In the genomic region with DNA sequence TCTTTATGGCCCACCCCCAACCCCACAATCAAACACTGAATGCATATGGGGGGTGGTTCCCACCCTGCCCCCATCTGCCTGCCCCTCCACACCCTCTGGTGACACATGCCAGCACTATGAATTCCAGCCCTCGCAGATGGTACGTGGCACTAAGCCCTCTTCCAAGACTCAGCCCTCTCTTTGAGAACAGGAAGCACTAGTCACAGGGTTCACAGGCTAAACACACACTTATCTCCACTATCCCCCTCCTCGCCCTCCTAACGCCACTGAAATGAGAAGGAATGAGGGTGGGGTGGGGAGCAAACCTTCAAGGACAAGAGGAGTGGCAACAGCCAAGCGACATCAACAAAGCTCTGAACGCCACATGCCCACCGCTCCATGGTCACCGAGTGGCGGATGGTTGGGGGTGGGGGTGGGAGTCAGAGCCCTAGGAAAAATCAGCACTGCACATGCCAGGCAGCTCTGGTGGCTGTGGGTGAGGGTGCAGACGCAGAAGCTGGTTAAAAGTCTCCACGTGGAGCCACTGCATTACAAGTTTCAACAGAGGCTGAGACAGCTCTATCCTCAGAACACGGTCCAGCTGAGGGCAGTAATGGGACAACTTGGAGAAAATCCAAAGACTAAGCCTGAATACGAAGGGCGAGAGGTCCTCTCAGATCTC, we compare ENCODE assay signal across 9 cellular contexts. TPM values are rescaled to one million over a fixed set of nuclear protein-coding genes. Genes with fewer than 3 reads are reported as not detected.
DNase-seq lines count a peak whose midpoint lies in the region; ATAC-seq and TF ChIP-seq lines count a peak whose summit lies in the region.
"Had no signal": no experiment of that assay in that cellular context is flagged by ENCODE, and none has a peak within 500 bp of the region (broad histone marks: within the 10 kb centered on the region; RNA-seq: fewer than 3 reads in every experiment).

No MANE protein-coding gene starts in this region.

- CTCF ChIA-PET in activated CD8-positive, alpha-beta memory T cell treated with anti-CD3 and anti-CD28 coated beads, Interleukin-2, amount 10 ng/mL, durations not matched to agents 7 days and 5 days (lab: Charles Lee), result no interaction called here

- TF ChIP-seq CTCF in kidney epithelial cell (IDR thresholded peaks at IDR 0.05; ENCODE audit: insufficient read depth, low read length, poor library complexity, severe bottlenecking) (peak; percentile 18), suprapubic skin (IDR thresholded peaks at IDR 0.05) (no peak)

- no peaks in the 10 kb centered on the region for H3K36me3 ChIP-seq in kidney epithelial cell (ENCODE audit: control insufficient read depth, insufficient read depth, low read length)
- peaks cover 22% of the 10 kb centered on the region for H3K36me3 ChIP-seq in suprapubic skin

- H3K27me3 ChIP-seq in kidney epithelial cell (ENCODE audit: control insufficient read depth, insufficient read depth, low read length), result no peaks in the 10 kb centered on the region
- no peaks in the 10 kb centered on the region for H3K27me3 ChIP-seq in suprapubic skin

- DNase-seq in HT1080 (ENCODE audit: low read depth) (peak; percentile 95), caudate nucleus (lab: John Stamatoyannopoulos, UW) (peak in 48 of 61 donors; percentile 18 to 85 (median 58)), kidney epithelial cell (ENCODE audit: low read depth) (peak; percentile 63), suprapubic skin (ENCODE audit: low spot score in 2 of 2) (no peak), T-helper 1 cell (no peak)
- no peak for DNase-seq in activated CD8-positive, alpha-beta memory T cell treated with anti-CD3 and anti-CD28 coated beads for 24 hours
- no peak for DNase-seq in activated CD8-positive, alpha-beta memory T cell treated with anti-CD3 and anti-CD28 coated beads, Interleukin-2, amount 10 ng/mL, durations not matched to agents 7 days and 5 days
- DNase-seq: stimulated activated CD8-positive, alpha-beta memory T cell treated with anti-CD3 and anti-CD28 coated beads, Interleukin-4, amount 100 ng/mL, for 48 hours had no signal

- H3K4me1 ChIP-seq in suprapubic skin, result peaks cover 61% of the 10 kb centered on the region

- 50% methylated on average over 14 of the region's 14 CpGs for WGBS in suprapubic skin

- no peaks in the 10 kb centered on the region for H3K27me3 Mint-ChIP-seq in activated CD8-positive, alpha-beta memory T cell treated with anti-CD3 and anti-CD28 coated beads, Interleukin-2, amount 10 ng/mL, durations not matched to agents 7 days and 5 days

- no peaks in the 10 kb centered on the region for H3K9me3 Mint-ChIP-seq in activated CD8-positive, alpha-beta memory T cell treated with anti-CD3 and anti-CD28 coated beads, Interleukin-2, amount 10 ng/mL, durations not matched to agents 7 days and 5 days (ENCODE audit: low read depth)

- no peak overlapping the region for H3K4me3 Mint-ChIP-seq in activated CD8-positive, alpha-beta memory T cell treated with anti-CD3 and anti-CD28 coated beads, Interleukin-2, amount 10 ng/mL, durations not matched to agents 7 days and 5 days

- H3K27ac Mint-ChIP-seq in activated CD8-positive, alpha-beta memory T cell treated with anti-CD3 and anti-CD28 coated beads, Interleukin-2, amount 10 ng/mL, durations not matched to agents 7 days and 5 days, result no peak overlapping the region

- H3K27ac ChIP-seq in caudate nucleus (ENCODE audit: low read depth, low read length), result peak overlapping the region; percentile 93
- peak overlapping the region; percentile 80 for H3K27ac ChIP-seq in suprapubic skin

- H3K9me3 ChIP-seq in suprapubic skin, result no peaks in the 10 kb centered on the region

- no peaks in the 10 kb centered on the region for H3K4me1 Mint-ChIP-seq in activated CD8-positive, alpha-beta memory T cell treated with anti-CD3 and anti-CD28 coated beads, Interleukin-2, amount 10 ng/mL, durations not matched to agents 7 days and 5 days

- no peak for TF ChIP-seq POLR2A in suprapubic skin (IDR thresholded peaks at IDR 0.05)

- H3K36me3 Mint-ChIP-seq in activated CD8-positive, alpha-beta memory T cell treated with anti-CD3 and anti-CD28 coated beads, Interleukin-2, amount 10 ng/mL, durations not matched to agents 7 days and 5 days, result peaks cover 2% of the 10 kb centered on the region

- TF ChIP-seq EP300 in suprapubic skin (IDR thresholded peaks at IDR 0.05), result no peak

- H3K4me3 ChIP-seq in kidney epithelial cell (ENCODE audit: low read depth, low read length) (no peak overlapping the region), suprapubic skin (no peak overlapping the region)

- ATAC-seq in GM18519 (IDR thresholded peaks at IDR 0.05; ENCODE audit: low FRiP score, unreplicated experiment), result no peak
- no peak for ATAC-seq in activated CD8-positive, alpha-beta memory T cell treated with anti-CD3 and anti-CD28 coated beads, Interleukin-2, amount 10 ng/mL, durations not matched to agents 7 days and 5 days

RNA-seq across cellular contexts. Expression of a gene that starts 33.6 kb away (rescaled TPM):
- 21.5 and 30.3 TPM in 2 replicates for total RNA-seq in HT1080 (2014; rRNA removed; shearing (Covaris generic))
- polyA plus RNA-seq in HT1080 (2015; cell fraction: cytosol; rRNA removed), result 69.4 and 71.0 TPM in 2 replicates
- 42.8 and 44.4 TPM in 2 replicates for polyA plus RNA-seq in HT1080 (2015; cell fraction: nucleus; rRNA removed)
- 42.6 and 76.8 TPM in 2 replicates for total RNA-seq in kidney epithelial cell
- total RNA-seq in suprapubic skin, result 10 to 100 TPM; 41.5 to 54.9 (median 46.0) TPM
- total RNA-seq in activated CD8-positive, alpha-beta memory T cell treated with anti-CD3 and anti-CD28 coated beads, Interleukin-2, amount 10 ng/mL, durations not matched to agents 7 days and 5 days, result 10 to 100 TPM; 29.8 to 35.5 TPM

RNA-seq across cellular contexts. Expression of a gene that starts 37.4 kb away (rescaled TPM):
- 15.0 and 18.9 TPM in 2 replicates for total RNA-seq in HT1080 (2014; rRNA removed; shearing (Covaris generic))
- 39.0 and 48.0 TPM in 2 replicates for polyA plus RNA-seq in HT1080 (2015; cell fraction: cytosol; rRNA removed)
- polyA plus RNA-seq in HT1080 (2015; cell fraction: nucleus; rRNA removed), result 34.1 and 40.5 TPM in 2 replicates
- total RNA-seq in kidney epithelial cell (67.2 and 99.5 TPM in 2 replicates), suprapubic skin (10 to 100 TPM; 27.3 to 70.1 (median 52.8) TPM)
- total RNA-seq in activated CD8-positive, alpha-beta memory T cell treated with anti-CD3 and anti-CD28 coated beads, Interleukin-2, amount 10 ng/mL, durations not matched to agents 7 days and 5 days, result 1 to 10 TPM; 6.6 to 7.8 TPM

RNA-seq across cellular contexts. Expression of a gene that starts 57.6 kb away (rescaled TPM):
- total RNA-seq in HT1080 (2014; rRNA removed; shearing (Covaris generic)), result 2.9 and 3.3 TPM in 2 replicates
- polyA plus RNA-seq in HT1080 (2015; cell fraction: cytosol; rRNA removed), result 4.1 and 4.4 TPM in 2 replicates
- polyA plus RNA-seq in HT1080 (2015; cell fraction: nucleus; rRNA removed), result 57.8 and 68.2 TPM in 2 replicates
- 14.0 and 15.5 TPM in 2 replicates for total RNA-seq in kidney epithelial cell
- total RNA-seq in suprapubic skin, result 100 to 1,000 TPM in 1 of 4 donors, 10 to 100 TPM in 3; 49.7 to 178 (median 92.9) TPM
- total RNA-seq in activated CD8-positive, alpha-beta memory T cell treated with anti-CD3 and anti-CD28 coated beads, Interleukin-2, amount 10 ng/mL, durations not matched to agents 7 days and 5 days, result 10 to 100 TPM; 41.1 to 71.4 TPM

Comparison
In these comparisons a context has a peak if more than half of its experiments do, and no peak if none do; other contexts are left out.
1. DNase-seq: peak in HT1080 (single experiment), caudate nucleus (48 of 61) and kidney epithelial cell (single experiment); none in suprapubic skin (0 of 2), activated CD8-positive, alpha-beta memory T cell treated with anti-CD3 and anti-CD28 coated beads for 24 hours (single experiment), T-helper 1 cell (0 of 5) and activated CD8-positive, alpha-beta memory T cell treated with anti-CD3 and anti-CD28 coated beads, Interleukin-2, amount 10 ng/mL, durations not matched to agents 7 days and 5 days (single experiment).